Comparison of ENCODE assay signal across 8 cellular contexts in genomic region chr14:75661499-75661814, GRCh38. TPM values are rescaled to one million over a fixed set of nuclear protein-coding genes. Genes with fewer than 3 reads are reported as not detected.
DNase-seq lines count a peak whose midpoint lies in the region; TF ChIP-seq lines count a peak whose summit lies in the region.

No MANE protein-coding gene starts in this region.

- peak overlapping the region; percentile 82 to 83 for H3K27ac ChIP-seq in testis

- H3K9me3 Mint-ChIP-seq in T-helper 1 cell treated with Interleukin-12 subunit alpha and Interleukin-12 subunit beta and Interleukin-4 antibody, amounts not matched to agents 30 μg/mL and 1 μg/mL, for 36 hours: no peaks in the 10 kb centered on the region
- no peaks in the 10 kb centered on the region for H3K9me3 Mint-ChIP-seq in activated naive CD8-positive, alpha-beta T cell (ENCODE audit: low read depth)

- peaks cover 15% of the 10 kb centered on the region for H3K36me3 Mint-ChIP-seq in T-helper 1 cell treated with Interleukin-12 subunit alpha and Interleukin-12 subunit beta and Interleukin-4 antibody, amounts not matched to agents 30 μg/mL and 1 μg/mL, for 36 hours (ENCODE audit: low read depth)
- H3K36me3 Mint-ChIP-seq in activated naive CD8-positive, alpha-beta T cell: peaks cover 5% of the 10 kb centered on the region

- H3K4me3 ChIP-seq in testis: peak overlapping the region; percentile 79 to 85

- peaks cover 26% of the 10 kb centered on the region for H3K4me1 Mint-ChIP-seq in T-helper 1 cell treated with Interleukin-12 subunit alpha and Interleukin-12 subunit beta and Interleukin-4 antibody, amounts not matched to agents 30 μg/mL and 1 μg/mL, for 36 hours (ENCODE audit: low read depth)
- peaks cover 31% of the 10 kb centered on the region for H3K4me1 Mint-ChIP-seq in activated naive CD8-positive, alpha-beta T cell (ENCODE audit: low read depth)

- intact Hi-C loops in testis (cut with DNase I; ENCODE audit: low total_unique reads): no loop called here

- no peaks in the 10 kb centered on the region for H3K36me3 ChIP-seq in testis (ENCODE audit: low read depth, missing control alignments)

- peaks cover 18% of the 10 kb centered on the region for H3K4me1 ChIP-seq in testis

- DNase-seq in T-helper 1 cell (no peak), kidney glomerular epithelial cell (lab: John Stamatoyannopoulos, UW) (peak; percentile 74), testis (no peak), mucosa of gallbladder (ENCODE audit: low spot score) (no peak), EL (no peak)
- no peak for DNase-seq in activated CD8-positive, alpha-beta memory T cell treated with anti-CD3 and anti-CD28 coated beads, Interleukin-2, amount 50 U/mL, for 4 hours

- no peak for TF ChIP-seq CTCF in testis (IDR thresholded peaks at IDR 0.05)

- no peak for TF ChIP-seq POLR2A in testis (IDR thresholded peaks at IDR 0.05)

- peak overlapping the region; percentile 100 for H3K4me3 Mint-ChIP-seq in T-helper 1 cell treated with Interleukin-12 subunit alpha and Interleukin-12 subunit beta and Interleukin-4 antibody, amounts not matched to agents 30 μg/mL and 1 μg/mL, for 36 hours
- peak overlapping the region; percentile 98 for H3K4me3 Mint-ChIP-seq in activated naive CD8-positive, alpha-beta T cell

- peak overlapping the region; percentile 95 for H3K27ac Mint-ChIP-seq in T-helper 1 cell treated with Interleukin-12 subunit alpha and Interleukin-12 subunit beta and Interleukin-4 antibody, amounts not matched to agents 30 μg/mL and 1 μg/mL, for 36 hours
- H3K27ac Mint-ChIP-seq in activated naive CD8-positive, alpha-beta T cell: peak overlapping the region; percentile 97

- WGBS in testis, 2 donors: 0% methylated on average over 5 to 18 of the region's 18 CpGs

- H3K9me3 ChIP-seq in testis: no peaks in the 10 kb centered on the region

- no peaks in the 10 kb centered on the region for H3K27me3 ChIP-seq in testis

- H3K27me3 Mint-ChIP-seq in T-helper 1 cell treated with Interleukin-12 subunit alpha and Interleukin-12 subunit beta and Interleukin-4 antibody, amounts not matched to agents 30 μg/mL and 1 μg/mL, for 36 hours (ENCODE audit: low read depth): no peaks in the 10 kb centered on the region
- H3K27me3 Mint-ChIP-seq in activated naive CD8-positive, alpha-beta T cell: no peaks in the 10 kb centered on the region

RNA-seq across cellular contexts. Expression of gene TTLL5, which starts 0.4 kb away (rescaled TPM):
- total RNA-seq in testis (100 to 1,000 TPM; 112 to 155 TPM), mucosa of gallbladder (30.1 TPM)
- polyA plus RNA-seq in testis (ENCODE audit: insufficient read depth, low read depth, low replicate concordance): 318 TPM

RNA-seq across cellular contexts. Expression of gene ERG28, which starts 0.8 kb away (rescaled TPM):
- total RNA-seq in testis (10 to 100 TPM; 60.0 to 64.4 TPM), mucosa of gallbladder (37.2 TPM)
- 103 TPM for polyA plus RNA-seq in testis (ENCODE audit: insufficient read depth, low read depth, low replicate concordance)
